11 cellular contexts compared by ENCODE assay signal in the genomic region with DNA sequence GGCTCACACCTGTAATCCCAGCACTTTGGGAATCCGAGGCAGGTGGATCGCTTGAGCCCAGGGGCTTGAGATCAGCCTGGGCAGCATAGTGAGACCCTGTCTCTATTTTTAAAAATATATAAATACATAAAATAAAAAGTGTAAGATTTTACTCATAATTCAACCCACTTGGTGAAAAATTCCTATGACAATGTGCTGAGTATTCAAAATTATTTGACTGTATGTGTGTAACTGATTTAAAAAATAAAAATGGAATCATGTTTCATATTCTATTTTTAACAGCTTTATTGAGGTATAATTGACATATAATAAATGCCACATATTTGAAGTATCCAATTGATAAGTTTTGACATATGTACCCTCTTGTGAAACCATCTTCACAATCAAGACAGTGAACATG. TPM values are rescaled to one million over a fixed set of nuclear protein-coding genes. Genes with fewer than 3 reads are reported as not detected.
"Had no signal": no experiment of that assay in that cellular context is flagged by ENCODE, and none has a peak within 500 bp of the region (broad histone marks: within the 10 kb centered on the region; RNA-seq: fewer than 3 reads in every experiment).

No MANE protein-coding gene starts in this region.

- H3K9me3 Mint-ChIP-seq: HFFc6, IgD-negative memory B cell had no signal

- H2AFZ ChIP-seq: GM23248 had no signal

- H3K4me1 ChIP-seq: HAP-1 had no signal

- H3K9me3 ChIP-seq: HAP-1 had no signal

- H3K27me3 Mint-ChIP-seq: IgD-negative memory B cell had no signal

- H3K9ac ChIP-seq: GM23248 had no signal

- H3K4me1 Mint-ChIP-seq: IgD-negative memory B cell had no signal

- H3K4me3 Mint-ChIP-seq: HFFc6, IgD-negative memory B cell had no signal

- H3K27ac ChIP-seq: GM23248 had no signal

- H3K36me3 Mint-ChIP-seq: IgD-negative memory B cell had no signal

- DNase-seq: GM23248, GOT3, H7, HFFc6, KG1 had no signal

- H3K36me3 ChIP-seq: HAP-1 had no signal

- H3K27ac Mint-ChIP-seq: HFFc6, IgD-negative memory B cell had no signal

- FAIRE-seq: HTR-8/SVneo had no signal

- H3K4me3 ChIP-seq: GM23248, HAP-1 had no signal

- ATAC-seq: HCT116 had no signal

RNA-seq across cellular contexts. Expression of gene SLC36A3, which starts 27.8 kb away (rescaled TPM):
- total RNA-seq: GM23248, H4, H7, HFFc6, HT-29 had no signal
- polyA plus RNA-seq: GM23248, IgD-negative memory B cell had no signal
